ENCODE assay signal across 8 cellular contexts in genomic region chr6:28648035-28648877, GRCh38.
DNase-seq lines count a peak whose midpoint lies in the region; ATAC-seq and TF ChIP-seq lines count a peak whose summit lies in the region.

No MANE protein-coding gene starts in this region.

- no peak for TF ChIP-seq CTCF in chondrocyte (IDR thresholded peaks at IDR 0.05)

- DNase-seq in activated CD4-positive, alpha-beta T cell treated with anti-CD3 and anti-CD28 coated beads for 36 hours: peak; percentile 83
- DNase-seq in activated CD4-positive, alpha-beta T cell treated with anti-CD3 and anti-CD28 coated beads for 1 hour: no peak
- DNase-seq in NCI-H1048 (lab: John Stamatoyannopoulos, UW) (peak; percentile 9), T-cell (peak in 11 of 34 experiments; percentile 2 to 36 (median 12)), chondrocyte (ENCODE audit: low spot score) (no peak), lung microvascular endothelial cell (ENCODE audit: low read depth in 2 of 2) (peak; percentile 79 to 82), germinal center (ENCODE audit: low spot score) (no peak)
- peak; percentile 55 for DNase-seq in stimulated activated CD8-positive, alpha-beta memory T cell treated with anti-CD3 and anti-CD28 coated beads, Interleukin-7, amount 100 ng/mL, for 24 hours (ENCODE audit: low read depth)

- H3K4me3 Mint-ChIP-seq in activated CD4-positive, alpha-beta T cell treated with anti-CD3 and anti-CD28 coated beads for 36 hours: peak overlapping the region; percentile 78
- H3K4me3 Mint-ChIP-seq in T-cell: peak overlapping the region; percentile 21 to 75 (median 53)
- H3K4me3 Mint-ChIP-seq in chondrocyte (ENCODE audit: unreplicated experiment): peak overlapping the region; percentile 83

- H3K27ac Mint-ChIP-seq in activated CD4-positive, alpha-beta T cell treated with anti-CD3 and anti-CD28 coated beads for 36 hours: peak overlapping the region; percentile 26
- H3K27ac Mint-ChIP-seq in T-cell: no peak overlapping the region
- H3K27ac Mint-ChIP-seq in chondrocyte (ENCODE audit: unreplicated experiment): peak overlapping the region; percentile 83

- H3K4me1 Mint-ChIP-seq in activated CD4-positive, alpha-beta T cell treated with anti-CD3 and anti-CD28 coated beads for 36 hours: peaks cover 7% of the 10 kb centered on the region
- H3K4me1 Mint-ChIP-seq in T-cell: peaks cover 5 to 13% (median 11%) of the 10 kb centered on the region in 3 donors
- peaks cover 11% of the 10 kb centered on the region for H3K4me1 Mint-ChIP-seq in chondrocyte (ENCODE audit: low read depth)

- H3K27me3 Mint-ChIP-seq in activated CD4-positive, alpha-beta T cell treated with anti-CD3 and anti-CD28 coated beads for 36 hours: peaks cover 50% of the 10 kb centered on the region
- H3K27me3 Mint-ChIP-seq in T-cell: peaks cover 53 to 64% of the 10 kb centered on the region in 2 donors
- H3K27me3 Mint-ChIP-seq in chondrocyte (ENCODE audit: low read depth): peaks cover 2% of the 10 kb centered on the region

- H3K36me3 Mint-ChIP-seq in activated CD4-positive, alpha-beta T cell treated with anti-CD3 and anti-CD28 coated beads for 36 hours (ENCODE audit: low read depth): no peaks in the 10 kb centered on the region
- H3K36me3 Mint-ChIP-seq in T-cell: no peaks in the 10 kb centered on the region
- H3K36me3 Mint-ChIP-seq in chondrocyte (ENCODE audit: low read depth): no peaks in the 10 kb centered on the region

- no peaks in the 10 kb centered on the region for H3K9me3 Mint-ChIP-seq in activated CD4-positive, alpha-beta T cell treated with anti-CD3 and anti-CD28 coated beads for 36 hours (ENCODE audit: low read depth)
- H3K9me3 Mint-ChIP-seq in T-cell: no peaks in the 10 kb centered on the region
- H3K9me3 Mint-ChIP-seq in chondrocyte (ENCODE audit: low read depth): no peaks in the 10 kb centered on the region

- intact Hi-C loops in activated CD4-positive, alpha-beta T cell treated with anti-CD3 and anti-CD28 coated beads for 36 hours (cut with DNase I, micrococcal nuclease): loop anchor here (1.0 to 2.0 kb wide), 3 partner anchors 10 to 41 kb away; no protein-coding TSS in a partner anchor

- CTCF ChIA-PET in activated CD4-positive, alpha-beta T cell treated with anti-CD3 and anti-CD28 coated beads for 36 hours (lab: Charles Lee): interaction anchor here (0.8 to 1.1 kb wide), 2 partner anchors 13 to 190 kb away, joined by 3 read pairs; no protein-coding TSS in a partner anchor
- CTCF ChIA-PET in T-cell (lab: Charles Lee): no interaction called here

- ATAC-seq in activated CD4-positive, alpha-beta T cell treated with anti-CD3 and anti-CD28 coated beads for 36 hours: peak; percentile 74
- ATAC-seq in T-cell (replicated peaks in 1 of 4): peak in 1 of 4 experiments; percentile 55

- POLR2A ChIA-PET in activated CD4-positive, alpha-beta T cell treated with anti-CD3 and anti-CD28 coated beads for 36 hours (lab: Charles Lee): interaction anchor here (0.7 kb wide), 1 partner anchor 207 kb away, joined by 5 read pairs; no protein-coding TSS in a partner anchor
- POLR2A ChIA-PET in T-cell (lab: Charles Lee): interaction anchor here in 1 of 2 donors (0.7 kb wide), 1 partner anchor 287 kb away, joined by 3 read pairs; no protein-coding TSS in a partner anchor

Comparison
In these comparisons a context has a peak if more than half of its experiments do, and no peak if none do; other contexts are left out.
1. DNase-seq: peak in activated CD4-positive, alpha-beta T cell treated with anti-CD3 and anti-CD28 coated beads for 36 hours (single experiment), NCI-H1048 (single experiment), lung microvascular endothelial cell (2 of 2) and stimulated activated CD8-positive, alpha-beta memory T cell treated with anti-CD3 and anti-CD28 coated beads, Interleukin-7, amount 100 ng/mL, for 24 hours (single experiment); none in activated CD4-positive, alpha-beta T cell treated with anti-CD3 and anti-CD28 coated beads for 1 hour (single experiment), chondrocyte (single experiment) and germinal center (single experiment).
2. H3K27ac Mint-ChIP-seq: peak in activated CD4-positive, alpha-beta T cell treated with anti-CD3 and anti-CD28 coated beads for 36 hours (single experiment) and chondrocyte (single experiment); none in T-cell (0 of 2).
3. Peak in every context shown above with its lines, with median percentiles within 50 percentile points of each other: H3K4me3 Mint-ChIP-seq.